Comparison of ENCODE assay signal across 13 cellular contexts in the genomic region with DNA sequence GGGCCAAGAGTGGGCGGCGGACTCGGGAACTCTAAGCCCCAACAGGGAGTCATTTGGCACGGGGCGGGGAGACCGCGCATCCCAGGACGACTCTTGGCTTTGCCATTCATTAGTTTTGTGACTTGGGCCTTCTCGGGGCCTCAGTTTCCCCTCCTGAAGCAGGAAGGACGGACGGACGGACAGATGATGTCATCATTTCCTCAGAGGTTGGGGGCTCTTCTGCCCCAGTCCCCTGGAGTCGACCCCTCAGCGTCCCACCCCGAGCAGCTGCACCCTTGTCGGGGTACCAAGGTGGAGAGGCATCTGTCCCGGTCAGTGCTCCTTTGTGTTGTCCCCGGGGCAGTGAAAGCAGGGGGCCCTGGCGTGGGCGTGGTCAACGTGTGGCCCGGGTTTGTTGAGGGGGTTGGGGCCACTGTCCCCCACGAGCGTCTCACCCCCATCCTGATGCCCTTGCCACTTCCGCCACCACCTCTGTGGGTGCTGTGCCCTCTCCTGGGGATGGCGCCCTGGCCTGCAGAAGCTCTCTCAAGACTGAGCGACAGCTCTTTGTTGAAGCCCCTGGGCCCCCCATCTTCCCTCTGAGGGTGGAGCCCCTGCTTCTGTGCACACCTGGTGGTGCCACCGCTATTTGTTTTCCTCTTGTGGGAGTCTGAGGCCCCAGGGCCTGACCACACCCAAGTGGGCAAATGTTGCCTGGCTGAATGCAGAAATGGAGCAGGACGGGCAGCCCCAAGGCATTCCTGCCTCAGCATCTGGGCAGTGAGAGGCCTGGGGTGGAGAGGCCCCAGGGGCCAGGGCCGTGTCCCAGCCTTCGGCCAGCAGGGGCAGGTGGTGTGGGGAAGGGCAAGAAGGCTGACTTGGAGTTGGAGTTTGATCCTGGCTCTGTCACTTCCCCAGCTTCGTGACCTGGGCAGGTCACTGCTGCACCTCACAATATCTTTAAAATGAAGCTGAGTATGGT. TPM values are rescaled to one million over a fixed set of nuclear protein-coding genes. Genes with fewer than 3 reads are reported as not detected.
DNase-seq lines count a peak whose midpoint lies in the region; ATAC-seq and TF ChIP-seq lines count a peak whose summit lies in the region.
"Had no signal": no experiment of that assay in that cellular context is flagged by ENCODE, and none has a peak within 500 bp of the region (broad histone marks: within the 10 kb centered on the region; RNA-seq: fewer than 3 reads in every experiment).

No MANE protein-coding gene starts in this region.

- peak overlapping the region; percentile 71 for H3K9ac ChIP-seq in GM23248
- H3K9ac ChIP-seq in iPS-15b (ENCODE audit: low read depth, low read length) = no peak overlapping the region
- peak overlapping the region; percentile 78 for H3K9ac ChIP-seq in skeletal muscle satellite cell (ENCODE audit: low read depth, low read length)
- no peak overlapping the region for H3K9ac ChIP-seq in SK-N-SH

- no peak overlapping the region for H3K27ac ChIP-seq in GM23248
- H3K27ac ChIP-seq in body of pancreas = no peak overlapping the region
- H3K27ac ChIP-seq in SK-N-SH (ENCODE audit: low read depth in 2 of 2, low read length in 1 of 2) = no peak overlapping the region

- TF ChIP-seq POLR2A in body of pancreas (IDR thresholded peaks at IDR 0.05) = no peak

- no peak for TF ChIP-seq CTCF in body of pancreas (IDR thresholded peaks at IDR 0.05)
- no peak for TF ChIP-seq CTCF in SK-N-SH (IDR thresholded peaks at IDR 0.05)

- H3K4me3 ChIP-seq in GM23248 (peak overlapping the region; percentile 67), body of pancreas (no peak overlapping the region), iPS-15b (ENCODE audit: low read depth, low read length) (peak overlapping the region; percentile 43), skeletal muscle satellite cell (ENCODE audit: low read length) (peak overlapping the region; percentile 70), SK-N-SH (ENCODE audit: low read depth in 2 of 2, low read length in 1 of 2) (peak overlapping the region in 1 of 2 experiments; percentile 13; a peak in 1 of 4 replicates)

- intact Hi-C loops in body of pancreas (cut with DNase I) = no loop called here

- ATAC-seq in body of pancreas (peak; percentile 11), HG03045 (IDR thresholded peaks at IDR 0.05; ENCODE audit: unreplicated experiment) (no peak)

- H3K79me2 ChIP-seq in GM23248 (ENCODE audit: insufficient read depth) (no peaks in the 10 kb centered on the region), SK-N-SH (ENCODE audit: insufficient read depth) (no peaks in the 10 kb centered on the region)

- H3K9me3 ChIP-seq in GM23248 (ENCODE audit: low read depth) (no peaks in the 10 kb centered on the region), body of pancreas (no peaks in the 10 kb centered on the region), iPS-15b (ENCODE audit: control insufficient read depth, insufficient read depth, low read length) (no peaks in the 10 kb centered on the region), skeletal muscle satellite cell (replicated peaks; ENCODE audit: low read length) (no peaks in the 10 kb centered on the region), SK-N-SH (no peaks in the 10 kb centered on the region)

- H4K20me1 ChIP-seq in GM23248 (ENCODE audit: insufficient read depth) (no peaks in the 10 kb centered on the region), SK-N-SH (ENCODE audit: insufficient read depth) (no peaks in the 10 kb centered on the region)

- POLR2A ChIA-PET in SK-N-SH (lab: Yijun Ruan, JAX) = no interaction called here

- no peaks in the 10 kb centered on the region for H3F3A ChIP-seq in GM23248 (ENCODE audit: insufficient read depth)
- no peaks in the 10 kb centered on the region for H3F3A ChIP-seq in SK-N-SH (replicated peaks; ENCODE audit: insufficient read depth)

- H3K9me2 ChIP-seq in GM23248 (ENCODE audit: insufficient read depth) (no peaks in the 10 kb centered on the region), SK-N-SH (no peaks in the 10 kb centered on the region)

- DNase-seq in GM23248 (no peak), body of pancreas (no peak), SK-N-SH (no peak), Kasumi-1 (lab: John Stamatoyannopoulos, UW) (no peak)
- DNase-seq in activated CD4-positive, CD25-positive, alpha-beta regulatory T cell (lab: John Stamatoyannopoulos, UW) = no peak
- DNase-seq: activated CD8-positive, alpha-beta memory T cell treated with anti-CD3 and anti-CD28 coated beads, Interleukin-2, amount 50 U/mL, for 48 hours; effector CD4-positive, alpha-beta T cell; NCI-H345; stimulated activated CD4-positive, alpha-beta T cell treated with anti-CD3 and anti-CD28 coated beads, Interleukin-4, amount 100 ng/mL, for 4 hours had no signal

- WGBS in GM23248 (ENCODE audit: low coverage in 1 of 2, low lambda C conversion rate in 2 of 2, missing lambda C conversion rate in 2 of 2), 2 experiments = 61 to 73% methylated on average over 23 to 29 of the region's 32 CpGs
- 45 to 74% methylated on average over 6 to 32 of the region's 32 CpGs for WGBS in body of pancreas, 2 donors
- WGBS in SK-N-SH (ENCODE audit: low lambda C conversion rate) = 65% methylated on average over 26 of the region's 32 CpGs

- no peak for TF ChIP-seq EP300 in SK-N-SH (IDR thresholded peaks at IDR 0.05; ENCODE audit: borderline replicate concordance in 1 of 2, low read depth in 1 of 2, low read length in 1 of 2)

- H3K27me3 ChIP-seq in GM23248 (replicated peaks; ENCODE audit: insufficient read depth) (no peaks in the 10 kb centered on the region), body of pancreas (peaks cover 0 to 7% of the 10 kb centered on the region in 2 donors), iPS-15b (ENCODE audit: control insufficient read depth, insufficient read depth, low read length) (peaks cover 19% of the 10 kb centered on the region), skeletal muscle satellite cell (ENCODE audit: control insufficient read depth, insufficient read depth, low read length) (no peaks in the 10 kb centered on the region), SK-N-SH (ENCODE audit: insufficient read depth) (no peaks in the 10 kb centered on the region)

- peak overlapping the region; percentile 80 for H3K4me2 ChIP-seq in GM23248 (ENCODE audit: unreplicated experiment)
- peak overlapping the region; percentile 93 for H3K4me2 ChIP-seq in skeletal muscle satellite cell (ENCODE audit: low read length)
- H3K4me2 ChIP-seq in SK-N-SH = no peak overlapping the region

- H2AFZ ChIP-seq in GM23248 (peak overlapping the region; percentile 91), SK-N-SH (ENCODE audit: low read depth) (no peak overlapping the region)

- CTCF ChIA-PET in SK-N-SH (lab: Yijun Ruan, JAX) = interaction anchor here (1.9 kb wide), 1 partner anchor 302 kb away, joined by 6 read pairs; no protein-coding TSS in a partner anchor

- H3K36me3 ChIP-seq in GM23248 (ENCODE audit: low read depth) (no peaks in the 10 kb centered on the region), body of pancreas (replicated peaks in 1 of 2; ENCODE audit: insufficient read depth in 1 of 2, low read depth in 2 of 2) (no peaks in the 10 kb centered on the region), iPS-15b (ENCODE audit: control insufficient read depth, insufficient read depth, low read length) (no peaks in the 10 kb centered on the region), skeletal muscle satellite cell (ENCODE audit: insufficient read depth, low read length) (no peaks in the 10 kb centered on the region), SK-N-SH (replicated peaks in 1 of 2; ENCODE audit: control insufficient read depth in 1 of 2, insufficient read depth in 2 of 2, low read length in 1 of 2) (no peaks in the 10 kb centered on the region)

- in situ Hi-C loops in GM23248 (cut with MboI) = no loop called here

- H3K4me1 ChIP-seq in GM23248 (ENCODE audit: insufficient read depth) (peaks cover 5% of the 10 kb centered on the region), body of pancreas (peaks cover 10% of the 10 kb centered on the region), iPS-15b (ENCODE audit: control insufficient read depth, insufficient read depth, low read length) (peaks cover 6% of the 10 kb centered on the region), skeletal muscle satellite cell (ENCODE audit: control insufficient read depth, insufficient read depth, low read length) (peaks cover 23% of the 10 kb centered on the region), SK-N-SH (ENCODE audit: control insufficient read depth in 1 of 2, insufficient read depth in 2 of 2, low read depth in 1 of 2, low read length in 1 of 2) (no peaks in the 10 kb centered on the region; a peak in 1 of 4 replicates)

- no peak for TF ChIP-seq RAD21 in SK-N-SH (IDR thresholded peaks at IDR 0.05; ENCODE audit: low read length)

TF ChIP-seq in SK-N-SH, 30 proteins besides CTCF, POLR2A, EP300 and RAD21:
- TF ChIP-seq CHD2 (IDR thresholded peaks at IDR 0.05; ENCODE audit: low read length, partially characterized antibody) = no peak

RNA-seq across cellular contexts. Expression of a gene that starts 0.9 kb away (rescaled TPM):
- 11.3 and 19.2 TPM in 2 replicates for total RNA-seq in GM23248 (2014; rRNA removed; shearing (Covaris generic))
- polyA plus RNA-seq in GM23248 (2016; fragmentation: Nextera tagmentation; extraction: Ambion mirVana) = 5.8 and 6.5 TPM in 2 replicates
- under 1 TPM; under 0.01 to 0.26 TPM for total RNA-seq in body of pancreas
- total RNA-seq in skeletal muscle satellite cell (2012; rRNA removed) = 0.44 and 1.3 TPM in 2 replicates
- 0.02 TPM in 2 replicates for polyA plus RNA-seq in SK-N-SH (2012; rRNA removed)
- polyA plus RNA-seq in SK-N-SH (2012; cell fraction: cytosol; rRNA removed) = 0.01 and 0.03 TPM in 2 replicates
- polyA plus RNA-seq in SK-N-SH (2012; cell fraction: nucleus; rRNA removed) = 0.01 and 0.05 TPM in 2 replicates
- total RNA-seq: HT-29 had no signal

RNA-seq across cellular contexts. Expression of a gene that starts 38.3 kb away (rescaled TPM):
- 0.13 and 0.22 TPM in 2 replicates for total RNA-seq in GM23248 (2014; rRNA removed; shearing (Covaris generic))
- polyA plus RNA-seq in GM23248 (2016; fragmentation: Nextera tagmentation; extraction: Ambion mirVana) (0.15 and 0.29 TPM in 2 replicates), SK-N-SH (2012; rRNA removed) (0.18 and 0.30 TPM in 2 replicates)
- 1 to 10 TPM; 1.3 to 4.9 TPM for total RNA-seq in body of pancreas
- 0.22 and 0.51 TPM in 2 replicates for total RNA-seq in skeletal muscle satellite cell (2012; rRNA removed)
- polyA plus RNA-seq in SK-N-SH (2012; cell fraction: cytosol; rRNA removed) = 0.21 and 0.26 TPM in 2 replicates
- 1.1 and 1.4 TPM in 2 replicates for polyA plus RNA-seq in SK-N-SH (2012; cell fraction: nucleus; rRNA removed)
- total RNA-seq: HT-29 had no signal

RNA-seq across cellular contexts. Expression of a gene that starts 41.8 kb away (rescaled TPM):
- 9.0 and 11.0 TPM in 2 replicates for total RNA-seq in GM23248 (2014; rRNA removed; shearing (Covaris generic))
- 0.68 and 1.1 TPM in 2 replicates for polyA plus RNA-seq in GM23248 (2016; fragmentation: Nextera tagmentation; extraction: Ambion mirVana)
- total RNA-seq in body of pancreas = 10 to 100 TPM in 1 of 2 donors, 1 to 10 TPM in 1; 8.9 to 10.1 TPM
- total RNA-seq in skeletal muscle satellite cell (2012; rRNA removed) = under 0.01 and 0.87 TPM in 2 replicates
- 9.6 and 10.6 TPM in 2 replicates for polyA plus RNA-seq in SK-N-SH (2012; rRNA removed)
- 5.3 and 8.4 TPM in 2 replicates for polyA plus RNA-seq in SK-N-SH (2012; cell fraction: cytosol; rRNA removed)
- 12.9 and 13.1 TPM in 2 replicates for polyA plus RNA-seq in SK-N-SH (2012; cell fraction: nucleus; rRNA removed)

Comparison
In these comparisons a context has a peak if more than half of its experiments do, and no peak if none do; other contexts are left out.
1. H3K4me3 ChIP-seq: peak in GM23248 (single experiment), iPS-15b (single experiment) and skeletal muscle satellite cell (single experiment); none in body of pancreas (0 of 2).
2. H3K9ac ChIP-seq: peak in GM23248 (single experiment) and skeletal muscle satellite cell (single experiment); none in iPS-15b (single experiment) and SK-N-SH (single experiment).